Comparison of ENCODE assay signal across 20 cellular contexts in the genomic region with DNA sequence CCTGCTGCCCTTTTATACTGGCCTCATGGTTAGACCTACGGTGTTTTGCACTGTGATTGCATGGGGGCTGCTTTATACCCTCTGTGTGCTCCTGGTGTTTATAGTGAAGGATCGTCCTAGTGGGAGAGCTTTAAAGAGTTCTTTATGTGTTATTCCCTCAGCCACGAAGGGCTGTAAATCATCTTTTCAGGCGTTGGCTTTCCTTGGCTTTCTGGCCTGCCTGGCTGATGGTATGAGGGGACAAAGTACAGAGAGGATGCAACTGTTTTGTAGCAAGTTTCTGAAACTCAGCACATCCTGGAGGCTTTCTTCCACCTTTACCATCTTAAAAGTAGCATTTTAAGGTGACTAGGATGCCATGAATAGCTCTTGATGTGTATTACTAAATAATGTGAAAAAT.
"Had no signal": no experiment of that assay in that cellular context is flagged by ENCODE, and none has a peak within 500 bp of the region (broad histone marks: within the 10 kb centered on the region; RNA-seq: fewer than 3 reads in every experiment).

No MANE protein-coding gene starts in this region.

- H3K4me3 Mint-ChIP-seq: activated CD4-positive, alpha-beta memory T cell treated with anti-CD3 and anti-CD28 coated beads, Interleukin-2, amount 10 ng/mL, durations not matched to agents 7 days and 5 days; activated CD4-positive, alpha-beta T cell treated with anti-CD3 and anti-CD28 coated beads, Interleukin-2, amount 10 ng/mL, durations not matched to agents 24 days and 14 days; activated naive CD4-positive, alpha-beta T cell treated with anti-CD3 and anti-CD28 coated beads for 36 hours; activated naive CD8-positive, alpha-beta T cell treated with anti-CD3 and anti-CD28 coated beads, Interleukin-2, amount 10 ng/mL, durations not matched to agents 7 days and 5 days; activated T-cell treated with anti-CD3 and anti-CD28 coated beads, Interleukin-2, amount 50 U/mL, for 72 hours; mesothelial cell of epicardium; natural killer cell had no signal

- DNase-seq: activated CD4-positive, alpha-beta memory T cell treated with anti-CD3 and anti-CD28 coated beads, Interleukin-2, amount 10 ng/mL, durations not matched to agents 7 days and 5 days; activated CD4-positive, alpha-beta T cell treated with anti-CD3 and anti-CD28 coated beads, Interleukin-2, amount 10 ng/mL, durations not matched to agents 24 days and 14 days; activated effector memory CD4-positive, alpha-beta T cell treated with Interleukin-2 at 50 U/mL for 16 hours; activated naive CD4-positive, alpha-beta T cell treated with anti-CD3 and anti-CD28 coated beads for 36 hours; activated naive CD8-positive, alpha-beta T cell treated with anti-CD3 and anti-CD28 coated beads, Interleukin-2, amount 10 ng/mL, durations not matched to agents 7 days and 5 days; activated T-cell treated with anti-CD3 and anti-CD28 coated beads, Interleukin-2, amount 50 U/mL, for 72 hours; amygdala; heart left ventricle; left lung; natural killer cell; occipital lobe; posterior cingulate gyrus; sigmoid colon; stimulated activated CD4-positive, alpha-beta T cell treated with anti-CD3 and anti-CD28 coated beads, Interleukin-2, amount 100 ng/mL, for 48 hours; stimulated activated CD8-positive, alpha-beta memory T cell treated with anti-CD3 and anti-CD28 coated beads, Interleukin-4, amount 100 ng/mL, for 48 hours; stimulated activated naive CD4-positive, alpha-beta T cell treated with Interleukin-2 at 50 U/mL for 16 hours; upper lobe of right lung had no signal

- H3K27me3 ChIP-seq: heart left ventricle, left lung, sigmoid colon, upper lobe of right lung had no signal

- H3K36me3 ChIP-seq: heart left ventricle, left lung, sigmoid colon, upper lobe of right lung had no signal

- H3K4me3 ChIP-seq: heart left ventricle, left lung, sigmoid colon, upper lobe of right lung had no signal

- H3K9me3 ChIP-seq: heart left ventricle, left lung, sigmoid colon, upper lobe of right lung had no signal

- H3K27ac Mint-ChIP-seq: activated CD4-positive, alpha-beta memory T cell treated with anti-CD3 and anti-CD28 coated beads, Interleukin-2, amount 10 ng/mL, durations not matched to agents 7 days and 5 days; activated CD4-positive, alpha-beta T cell treated with anti-CD3 and anti-CD28 coated beads, Interleukin-2, amount 10 ng/mL, durations not matched to agents 24 days and 14 days; activated naive CD4-positive, alpha-beta T cell treated with anti-CD3 and anti-CD28 coated beads for 36 hours; activated naive CD8-positive, alpha-beta T cell treated with anti-CD3 and anti-CD28 coated beads, Interleukin-2, amount 10 ng/mL, durations not matched to agents 7 days and 5 days; activated T-cell treated with anti-CD3 and anti-CD28 coated beads, Interleukin-2, amount 50 U/mL, for 72 hours; mesothelial cell of epicardium; natural killer cell had no signal

- H3K27me3 Mint-ChIP-seq: activated CD4-positive, alpha-beta memory T cell treated with anti-CD3 and anti-CD28 coated beads, Interleukin-2, amount 10 ng/mL, durations not matched to agents 7 days and 5 days; activated CD4-positive, alpha-beta T cell treated with anti-CD3 and anti-CD28 coated beads, Interleukin-2, amount 10 ng/mL, durations not matched to agents 24 days and 14 days; activated naive CD8-positive, alpha-beta T cell treated with anti-CD3 and anti-CD28 coated beads, Interleukin-2, amount 10 ng/mL, durations not matched to agents 7 days and 5 days had no signal

- H3K4me1 ChIP-seq: left lung, upper lobe of right lung had no signal

- H3K36me3 Mint-ChIP-seq: activated naive CD8-positive, alpha-beta T cell treated with anti-CD3 and anti-CD28 coated beads, Interleukin-2, amount 10 ng/mL, durations not matched to agents 7 days and 5 days; mesothelial cell of epicardium; natural killer cell had no signal

- ATAC-seq: activated CD4-positive, CD25-positive, alpha-beta regulatory T cell treated with anti-CD3 and anti-CD28 coated beads, Interleukin-2, amount 50 U/mL, for 24 hours; activated T-cell treated with anti-CD3 and anti-CD28 coated beads, Interleukin-2, amount 50 U/mL, for 72 hours; heart left ventricle; left lung; natural killer cell; upper lobe of right lung had no signal

- H3K27ac ChIP-seq: heart left ventricle, left lung, sigmoid colon, upper lobe of right lung, VCaP had no signal

- H3K4me1 Mint-ChIP-seq: activated CD4-positive, alpha-beta memory T cell treated with anti-CD3 and anti-CD28 coated beads, Interleukin-2, amount 10 ng/mL, durations not matched to agents 7 days and 5 days; activated CD4-positive, alpha-beta T cell treated with anti-CD3 and anti-CD28 coated beads, Interleukin-2, amount 10 ng/mL, durations not matched to agents 24 days and 14 days; activated naive CD8-positive, alpha-beta T cell treated with anti-CD3 and anti-CD28 coated beads, Interleukin-2, amount 10 ng/mL, durations not matched to agents 7 days and 5 days; natural killer cell had no signal

- H3K9me3 Mint-ChIP-seq: activated CD4-positive, alpha-beta memory T cell treated with anti-CD3 and anti-CD28 coated beads, Interleukin-2, amount 10 ng/mL, durations not matched to agents 7 days and 5 days; activated CD4-positive, alpha-beta T cell treated with anti-CD3 and anti-CD28 coated beads, Interleukin-2, amount 10 ng/mL, durations not matched to agents 24 days and 14 days; activated naive CD4-positive, alpha-beta T cell treated with anti-CD3 and anti-CD28 coated beads for 36 hours; activated naive CD8-positive, alpha-beta T cell treated with anti-CD3 and anti-CD28 coated beads, Interleukin-2, amount 10 ng/mL, durations not matched to agents 7 days and 5 days; mesothelial cell of epicardium had no signal
